Comparison of ENCODE assay signal across 8 cellular contexts in genomic region chr16:89827383-89828198, GRCh38. TPM values are rescaled to one million over a fixed set of nuclear protein-coding genes. Genes with fewer than 3 reads are reported as not detected.
A peak's percentile ranks its signal among the peaks of the same experiment; 100 is the strongest.
DNase-seq lines count a peak whose midpoint lies in the region; ATAC-seq, FAIRE-seq and TF ChIP-seq lines count a peak whose summit lies in the region.

No MANE protein-coding gene starts in this region.

- H3K27ac ChIP-seq in WERI-Rb-1 = peak overlapping the region; percentile 74
- H3K27ac ChIP-seq in neural progenitor cell = no peak overlapping the region

- H3K27ac Mint-ChIP-seq in neural progenitor cell = no peak overlapping the region

- H3F3A ChIP-seq in neural progenitor cell (ENCODE audit: low read depth) = peaks cover 27% of the 10 kb centered on the region

- no peak for TF ChIP-seq CTCF in WERI-Rb-1 (IDR thresholded peaks at IDR 0.05; ENCODE audit: low read depth, low read length)
- TF ChIP-seq CTCF in neural progenitor cell (IDR thresholded peaks at IDR 0.05) = no peak

- H3K36me3 ChIP-seq in WERI-Rb-1 (no peaks in the 10 kb centered on the region), neural progenitor cell (no peaks in the 10 kb centered on the region)

- H3K27me3 Mint-ChIP-seq in neural progenitor cell (ENCODE audit: insufficient read depth, low read depth) = peaks cover 12% of the 10 kb centered on the region

- no peaks in the 10 kb centered on the region for H3K9me3 Mint-ChIP-seq in neural progenitor cell

- H3K4me2 ChIP-seq in neural progenitor cell = peak overlapping the region; percentile 83

- H4K20me1 ChIP-seq in neural progenitor cell (ENCODE audit: low read depth) = peaks cover 28% of the 10 kb centered on the region

- H3K27me3 ChIP-seq in WERI-Rb-1 (ENCODE audit: insufficient read depth, low read depth, severe bottlenecking) = no peaks in the 10 kb centered on the region
- H3K27me3 ChIP-seq in neural progenitor cell = no peaks in the 10 kb centered on the region

- in situ Hi-C loops in ACHN (cut with HindIII; ENCODE audit: low pct_ligation_motif_present, low pct_unique_long_range_greater_than_20kb, low sequenced_read_pairs) = no loop called here

- peaks cover 7% of the 10 kb centered on the region for H3K36me3 Mint-ChIP-seq in neural progenitor cell

- DNase-seq in ACHN (peak; percentile 82), H4 (ENCODE audit: low spot score) (peak; percentile 77), WERI-Rb-1 (peak; percentile 27), fibroblast of the conjunctiva (ENCODE audit: low read depth) (peak; percentile 36), neural progenitor cell (ENCODE audit: low spot score) (peak; percentile 74), frontal cortex (ENCODE audit: low spot score in 2 of 2) (no peak)
- DNase-seq in stimulated activated naive CD4-positive, alpha-beta T cell (lab: John Stamatoyannopoulos, UW) = no peak

- peaks cover 26% of the 10 kb centered on the region for H3K4me1 Mint-ChIP-seq in neural progenitor cell

- H3K4me1 ChIP-seq in neural progenitor cell = peaks cover 4% of the 10 kb centered on the region

- ATAC-seq in HG03342 (IDR thresholded peaks at IDR 0.05; ENCODE audit: unreplicated experiment) = no peak

- peak overlapping the region; percentile 59 for H2AFZ ChIP-seq in neural progenitor cell (replicated peaks)

- no peaks in the 10 kb centered on the region for H3K79me2 ChIP-seq in neural progenitor cell (ENCODE audit: low read depth)

- H3K4me3 Mint-ChIP-seq in neural progenitor cell = peak overlapping the region; percentile 87

- no peak for FAIRE-seq in frontal cortex (lab: Jason Lieb, UNC)

- H3K4me3 ChIP-seq in WERI-Rb-1 (ENCODE audit: low read depth, low read length) (peak overlapping the region; percentile 46), neural progenitor cell (peak overlapping the region; percentile 67)

- H3K9me3 ChIP-seq in WERI-Rb-1 (ENCODE audit: severe bottlenecking) = no peaks in the 10 kb centered on the region
- no peaks in the 10 kb centered on the region for H3K9me3 ChIP-seq in neural progenitor cell (ENCODE audit: low read depth)

- H3K9ac ChIP-seq in neural progenitor cell = no peak overlapping the region

RNA-seq across cellular contexts. Expression of gene SPIRE2, which starts 0.7 kb away (rescaled TPM):
- 4.6 and 5.0 TPM in 2 replicates for total RNA-seq in H4 (2014; rRNA removed; shearing (Covaris generic))
- total RNA-seq in neural progenitor cell (ENCODE audit: low replicate concordance) (6.5 and 9.0 TPM in 2 replicates), frontal cortex (14.7 TPM)

RNA-seq across cellular contexts. Expression of gene FANCA, which starts 11.1 kb away (rescaled TPM):
- total RNA-seq in H4 (2014; rRNA removed; shearing (Covaris generic)) = 18.8 and 23.4 TPM in 2 replicates
- total RNA-seq in neural progenitor cell (ENCODE audit: low replicate concordance) (34.6 and 43.0 TPM in 2 replicates), frontal cortex (8.2 TPM)

RNA-seq across cellular contexts. Expression of gene TCF25, which starts 45.8 kb away (rescaled TPM):
- 95.7 and 97.1 TPM in 2 replicates for total RNA-seq in H4 (2014; rRNA removed; shearing (Covaris generic))
- 95.6 and 127 TPM in 2 replicates for total RNA-seq in neural progenitor cell (ENCODE audit: low replicate concordance)
- total RNA-seq in frontal cortex = 177 TPM

Comparison
In these comparisons a context has a peak if more than half of its experiments do, and no peak if none do; other contexts are left out.
1. DNase-seq: peak in ACHN (single experiment), H4 (single experiment), WERI-Rb-1 (single experiment), fibroblast of the conjunctiva (single experiment) and neural progenitor cell (single experiment); none in stimulated activated naive CD4-positive, alpha-beta T cell (0 of 6) and frontal cortex (0 of 2).